ENCODE assay signal across 16 cellular contexts in genomic region chr7:133601607-133602006, GRCh38.
DNase-seq lines count a peak whose midpoint lies in the region; ATAC-seq lines count a peak whose summit lies in the region.
"Had no signal": no experiment of that assay in that cellular context is flagged by ENCODE, and none has a peak within 500 bp of the region (broad histone marks: within the 10 kb centered on the region; RNA-seq: fewer than 3 reads in every experiment).

No MANE protein-coding gene starts in this region.

- peaks cover 4% of the 10 kb centered on the region for H3K4me1 Mint-ChIP-seq in T-helper 17 cell

- no peaks in the 10 kb centered on the region for H3K27me3 Mint-ChIP-seq in T-helper 17 cell
- H3K27me3 Mint-ChIP-seq: CD4-positive, alpha-beta memory T cell had no signal

- DNase-seq in DMS 273 (lab: John Stamatoyannopoulos, UW; ENCODE audit: unreplicated experiment) = peak; percentile 52
- DNase-seq in DMS 273 treated with DMSO at 0.1 percent for 48 hours (lab: John Stamatoyannopoulos, UW) = no peak
- DNase-seq in NCI-H1694 (lab: John Stamatoyannopoulos, UW) = peak; percentile 14
- DNase-seq in T-helper 17 cell = no peak
- DNase-seq in myocyte (ENCODE audit: low read depth) = peak; percentile 48
- DNase-seq in posterior cingulate gyrus = no peak
- no peak for DNase-seq in effector CD4-positive, alpha-beta T cell
- DNase-seq: BE2C; CD4-positive, alpha-beta memory T cell; Kasumi-1; NCI-H1105 treated with DMSO at 0.1 percent for 48 hours; NCI-H1930 had no signal

- ATAC-seq in T-helper 17 cell = no peak
- no peak for ATAC-seq in HG03432 (IDR thresholded peaks at IDR 0.05; ENCODE audit: unreplicated experiment)
- ATAC-seq: PC-3 had no signal

- H3K9me3 ChIP-seq in T-helper 17 cell (ENCODE audit: control insufficient read depth, low read length, poor library complexity, severe bottlenecking) = no peaks in the 10 kb centered on the region
- H3K9me3 ChIP-seq: BE2C, SJCRH30 had no signal

- intact Hi-C loops in posterior cingulate gyrus (cut with DNase I) = no loop called here

- H3K4me3 Mint-ChIP-seq in T-helper 17 cell = no peak overlapping the region
- H3K4me3 Mint-ChIP-seq: CD4-positive, alpha-beta memory T cell; HFFc6 had no signal

- H3K36me3 Mint-ChIP-seq in T-helper 17 cell (ENCODE audit: low read depth) = no peaks in the 10 kb centered on the region

- H3K27ac Mint-ChIP-seq in T-helper 17 cell = peak overlapping the region; percentile 30
- H3K27ac Mint-ChIP-seq: HFFc6 had no signal

Comparison
In these comparisons a context has a peak if more than half of its experiments do, and no peak if none do; other contexts are left out.
1. DNase-seq: peak in DMS 273 (single experiment), NCI-H1694 (single experiment) and myocyte (single experiment); none in DMS 273 treated with DMSO at 0.1 percent for 48 hours (single experiment), T-helper 17 cell (0 of 3), posterior cingulate gyrus (0 of 10) and effector CD4-positive, alpha-beta T cell (single experiment).